8 cellular contexts compared by ENCODE assay signal in genomic region chr5:76402251-76402879, GRCh38. TPM values are rescaled to one million over a fixed set of nuclear protein-coding genes. Genes with fewer than 3 reads are reported as not detected.
DNase-seq lines count a peak whose midpoint lies in the region; ATAC-seq and TF ChIP-seq lines count a peak whose summit lies in the region.

No MANE protein-coding gene starts in this region.

- CTCF ChIA-PET in CD4-positive, alpha-beta memory T cell (lab: Charles Lee; ENCODE audit: partially characterized antibody): interaction anchor here (0.9 to 13.0 kb wide), 25 partner anchors 8 to 238 kb away, joined by 3 to 140 read pairs (median 7); no protein-coding TSS in a partner anchor

- H3K4me1 ChIP-seq in CD4-positive, alpha-beta memory T cell (ENCODE audit: insufficient read depth, low read length): peaks cover 48% of the 10 kb centered on the region
- peaks cover 10% of the 10 kb centered on the region for H3K4me1 ChIP-seq in mucosa of descending colon (ENCODE audit: low read depth)

- H3K9me3 ChIP-seq in CD4-positive, alpha-beta memory T cell (ENCODE audit: control insufficient read depth in 1 of 2, low read length in 2 of 2): no peaks in the 10 kb centered on the region
- no peaks in the 10 kb centered on the region for H3K9me3 ChIP-seq in mucosa of descending colon

- no peaks in the 10 kb centered on the region for H3K27me3 ChIP-seq in CD4-positive, alpha-beta memory T cell (ENCODE audit: insufficient read depth, low read length)

- H3K4me3 Mint-ChIP-seq in CD4-positive, alpha-beta memory T cell: peak overlapping the region; percentile 88 to 98 (median 96)

- H3K4me1 Mint-ChIP-seq in CD4-positive, alpha-beta memory T cell: peaks cover 38 to 65% (median 47%) of the 10 kb centered on the region in 4 donors

- DNase-seq in CD4-positive, alpha-beta memory T cell: peak in 2 of 5 donors; percentile 83 to 95
- peak; percentile 97 for DNase-seq in Jurkat, Clone E6-1 (ENCODE audit: low read depth, low spot score)
- DNase-seq in activated CD4-positive, alpha-beta T cell treated with anti-CD3 and anti-CD28 coated beads for 24 hours (ENCODE audit: low read depth in 2 of 2): peak; percentile 67 to 74
- DNase-seq in dermis blood vessel endothelial cell (peak; percentile 10), mucosa of descending colon (peak; percentile 63 to 82 (median 64)), COR-L47 (lab: John Stamatoyannopoulos, UW) (no peak)
- peak; percentile 87 for DNase-seq in stimulated activated CD8-positive, alpha-beta memory T cell treated with anti-CD3 and anti-CD28 coated beads, Interleukin-4, amount 100 ng/mL, for 48 hours

- H3K27ac ChIP-seq in CD4-positive, alpha-beta memory T cell (ENCODE audit: low read depth, low read length): peak overlapping the region; percentile 93

- peak overlapping the region; percentile 96 to 99 (median 98) for H3K27ac Mint-ChIP-seq in CD4-positive, alpha-beta memory T cell

- peaks cover 0 to 3% (median 0%) of the 10 kb centered on the region in 8 donors for H3K9me3 Mint-ChIP-seq in CD4-positive, alpha-beta memory T cell

- no peaks in the 10 kb centered on the region for H3K27me3 Mint-ChIP-seq in CD4-positive, alpha-beta memory T cell

- intact Hi-C loops in CD4-positive, alpha-beta memory T cell (cut with micrococcal nuclease): loop anchor here (1.0 to 10.0 kb wide), 8 partner anchors 50 to 892 kb away; partner anchors contain the start of genes CERT1, POC5 and POLK
- intact Hi-C loops in mucosa of descending colon (cut with DNase I, micrococcal nuclease): loop anchor here in 1 of 2 donors (10.0 kb wide), 1 partner anchor 142 kb away; no protein-coding TSS in a partner anchor

- H3K36me3 Mint-ChIP-seq in CD4-positive, alpha-beta memory T cell: peaks cover 0 to 25% of the 10 kb centered on the region in 2 donors

- no peaks in the 10 kb centered on the region for H3K36me3 ChIP-seq in CD4-positive, alpha-beta memory T cell (ENCODE audit: insufficient read depth, low read length)
- no peaks in the 10 kb centered on the region for H3K36me3 ChIP-seq in mucosa of descending colon (ENCODE audit: low read depth)

- H3K4me3 ChIP-seq in CD4-positive, alpha-beta memory T cell (ENCODE audit: low read length in 2 of 2): peak overlapping the region; percentile 68 to 82
- peak overlapping the region; percentile 76 for H3K4me3 ChIP-seq in Jurkat, Clone E6-1 (ENCODE audit: low read length)
- H3K4me3 ChIP-seq in mucosa of descending colon: peak overlapping the region; percentile 76

- POLR2A ChIA-PET in CD4-positive, alpha-beta memory T cell (lab: Charles Lee; ENCODE audit: partially characterized antibody): interaction anchor here (0.8 to 7.4 kb wide), 29 partner anchors 12 to 1467 kb away, joined by 3 to 248 read pairs (median 5); partner anchors contain the start of genes CERT1 and POLK

- TF ChIP-seq CTCF in mucosa of descending colon (IDR thresholded peaks at IDR 0.05): no peak

- ATAC-seq in GM21529 (IDR thresholded peaks at IDR 0.05; ENCODE audit: unreplicated experiment) (peak; percentile 40), mucosa of descending colon (peak; percentile 38)

RNA-seq across cellular contexts. Expression of gene IQGAP2, which starts 0.7 kb away (rescaled TPM):
- 100 to 1,000 TPM; 125 to 126 TPM for total RNA-seq in CD4-positive, alpha-beta memory T cell
- polyA plus RNA-seq in CD4-positive, alpha-beta memory T cell: 10 to 100 TPM; 24.7 to 72.5 TPM
- polyA plus RNA-seq in Jurkat, Clone E6-1 (2012; ENCODE audit: insufficient read depth, insufficient read length): 107 TPM
- 2.4 and 2.7 TPM in 2 replicates for total RNA-seq in dermis blood vessel endothelial cell
- 100 to 1,000 TPM in 1 of 3 donors, 10 to 100 TPM in 2; 59.7 to 159 (median 84.8) TPM for total RNA-seq in mucosa of descending colon

Comparison
In these comparisons a context has a peak if more than half of its experiments do, and no peak if none do; other contexts are left out.
1. RNA of gene IQGAP2, which starts 0.7 kb away (total RNA-seq): 125 to 126 TPM in CD4-positive, alpha-beta memory T cell and 59.7 to 159 TPM in mucosa of descending colon; 2.4 to 2.7 TPM in dermis blood vessel endothelial cell; every median in the first group is over 10 times any median in the second.
2. Peak in every context shown above with its lines, with median percentiles within 50 percentile points of each other: H3K4me3 ChIP-seq.